10 cellular contexts compared by ENCODE assay signal in genomic region chr14:30355431-30355913, GRCh38.
DNase-seq lines count a peak whose midpoint lies in the region; ATAC-seq and TF ChIP-seq lines count a peak whose summit lies in the region.
"Had no signal": no experiment of that assay in that cellular context is flagged by ENCODE, and none has a peak within 500 bp of the region (broad histone marks: within the 10 kb centered on the region; RNA-seq: fewer than 3 reads in every experiment).

No MANE protein-coding gene starts in this region.

- H3K36me3 Mint-ChIP-seq in activated CD8-positive, alpha-beta T cell treated with anti-CD3 and anti-CD28 coated beads for 36 hours (ENCODE audit: low read depth), result no peaks in the 10 kb centered on the region
- no peaks in the 10 kb centered on the region for H3K36me3 Mint-ChIP-seq in activated CD8-positive, alpha-beta T cell treated with anti-CD3 and anti-CD28 coated beads, Interleukin-2, amount 10 ng/mL, durations not matched to agents 7 days and 5 days (ENCODE audit: low read depth)
- H3K36me3 Mint-ChIP-seq in stimulated activated effector memory CD8-positive, alpha-beta T cell treated with anti-CD3 and anti-CD28 coated beads, Interleukin-12 subunit alpha, Interleukin-12 subunit beta, amount 100 ng/mL, for 72 hours, result no peaks in the 10 kb centered on the region
- H3K36me3 Mint-ChIP-seq in MCF 10A (ENCODE audit: insufficient read depth, unreplicated experiment), result no peaks in the 10 kb centered on the region

- H3K27ac Mint-ChIP-seq in activated CD8-positive, alpha-beta T cell treated with anti-CD3 and anti-CD28 coated beads for 36 hours, result peak overlapping the region; percentile 57
- no peak overlapping the region for H3K27ac Mint-ChIP-seq in activated CD8-positive, alpha-beta T cell treated with anti-CD3 and anti-CD28 coated beads, Interleukin-2, amount 10 ng/mL, durations not matched to agents 7 days and 5 days
- H3K27ac Mint-ChIP-seq in stimulated activated effector memory CD8-positive, alpha-beta T cell treated with anti-CD3 and anti-CD28 coated beads, Interleukin-12 subunit alpha, Interleukin-12 subunit beta, amount 100 ng/mL, for 72 hours, result no peak overlapping the region
- no peak overlapping the region for H3K27ac Mint-ChIP-seq in MCF 10A (ENCODE audit: low read depth, unreplicated experiment)
- H3K27ac Mint-ChIP-seq: B cell had no signal

- ATAC-seq in activated CD8-positive, alpha-beta T cell treated with anti-CD3 and anti-CD28 coated beads for 36 hours, result peak; percentile 81
- no peak for ATAC-seq in activated CD8-positive, alpha-beta T cell treated with anti-CD3 and anti-CD28 coated beads, Interleukin-2, amount 10 ng/mL, durations not matched to agents 7 days and 5 days
- ATAC-seq in HG02678 (IDR thresholded peaks at IDR 0.05; ENCODE audit: unreplicated experiment), result peak; percentile 70
- ATAC-seq in stimulated activated effector memory CD8-positive, alpha-beta T cell treated with anti-CD3 and anti-CD28 coated beads, Interleukin-12 subunit alpha, Interleukin-12 subunit beta, amount 100 ng/mL, for 72 hours, result peak; percentile 85

- intact Hi-C loops in activated CD8-positive, alpha-beta T cell treated with anti-CD3 and anti-CD28 coated beads for 36 hours (cut with micrococcal nuclease), result no loop called here
- intact Hi-C loops in MCF 10A (cut with micrococcal nuclease), result no loop called here

- TF ChIP-seq CTCF in activated CD8-positive, alpha-beta T cell treated with anti-CD3 and anti-CD28 coated beads for 36 hours (IDR thresholded peaks at IDR 0.05), result no peak
- no peak for TF ChIP-seq CTCF in MCF 10A (IDR thresholded peaks at IDR 0.05; ENCODE audit: unreplicated experiment)

- H3K4me3 Mint-ChIP-seq in activated CD8-positive, alpha-beta T cell treated with anti-CD3 and anti-CD28 coated beads for 36 hours, result no peak overlapping the region
- H3K4me3 Mint-ChIP-seq in activated CD8-positive, alpha-beta T cell treated with anti-CD3 and anti-CD28 coated beads, Interleukin-2, amount 10 ng/mL, durations not matched to agents 7 days and 5 days, result no peak overlapping the region
- H3K4me3 Mint-ChIP-seq in stimulated activated effector memory CD8-positive, alpha-beta T cell treated with anti-CD3 and anti-CD28 coated beads, Interleukin-12 subunit alpha, Interleukin-12 subunit beta, amount 100 ng/mL, for 72 hours, result no peak overlapping the region
- H3K4me3 Mint-ChIP-seq in MCF 10A (ENCODE audit: unreplicated experiment), result no peak overlapping the region
- H3K4me3 Mint-ChIP-seq: B cell had no signal

- H3K27me3 Mint-ChIP-seq in activated CD8-positive, alpha-beta T cell treated with anti-CD3 and anti-CD28 coated beads for 36 hours, result peaks cover 5% of the 10 kb centered on the region
- peaks cover under 1% of the 10 kb centered on the region for H3K27me3 Mint-ChIP-seq in activated CD8-positive, alpha-beta T cell treated with anti-CD3 and anti-CD28 coated beads, Interleukin-2, amount 10 ng/mL, durations not matched to agents 7 days and 5 days (ENCODE audit: low read depth)
- no peaks in the 10 kb centered on the region for H3K27me3 Mint-ChIP-seq in MCF 10A (ENCODE audit: insufficient read depth, unreplicated experiment)

- H3K4me1 Mint-ChIP-seq in activated CD8-positive, alpha-beta T cell treated with anti-CD3 and anti-CD28 coated beads for 36 hours (ENCODE audit: low read depth), result peaks cover 11% of the 10 kb centered on the region
- H3K4me1 Mint-ChIP-seq in activated CD8-positive, alpha-beta T cell treated with anti-CD3 and anti-CD28 coated beads, Interleukin-2, amount 10 ng/mL, durations not matched to agents 7 days and 5 days (ENCODE audit: low read depth), result peaks cover 3% of the 10 kb centered on the region
- peaks cover 6% of the 10 kb centered on the region for H3K4me1 Mint-ChIP-seq in stimulated activated effector memory CD8-positive, alpha-beta T cell treated with anti-CD3 and anti-CD28 coated beads, Interleukin-12 subunit alpha, Interleukin-12 subunit beta, amount 100 ng/mL, for 72 hours
- H3K4me1 Mint-ChIP-seq in MCF 10A (ENCODE audit: insufficient read depth, unreplicated experiment), result peaks cover 6% of the 10 kb centered on the region
- H3K4me1 Mint-ChIP-seq: B cell had no signal

- peaks cover 2% of the 10 kb centered on the region for H3K9me3 Mint-ChIP-seq in activated CD8-positive, alpha-beta T cell treated with anti-CD3 and anti-CD28 coated beads for 36 hours
- no peaks in the 10 kb centered on the region for H3K9me3 Mint-ChIP-seq in activated CD8-positive, alpha-beta T cell treated with anti-CD3 and anti-CD28 coated beads, Interleukin-2, amount 10 ng/mL, durations not matched to agents 7 days and 5 days (ENCODE audit: insufficient read depth)
- no peaks in the 10 kb centered on the region for H3K9me3 Mint-ChIP-seq in stimulated activated effector memory CD8-positive, alpha-beta T cell treated with anti-CD3 and anti-CD28 coated beads, Interleukin-12 subunit alpha, Interleukin-12 subunit beta, amount 100 ng/mL, for 72 hours
- no peaks in the 10 kb centered on the region for H3K9me3 Mint-ChIP-seq in MCF 10A (ENCODE audit: unreplicated experiment)

- DNase-seq in activated CD8-positive, alpha-beta T cell treated with anti-CD3 and anti-CD28 coated beads for 36 hours, result peak; percentile 47
- no peak for DNase-seq in activated CD8-positive, alpha-beta T cell treated with anti-CD3 and anti-CD28 coated beads, Interleukin-2, amount 10 ng/mL, durations not matched to agents 7 days and 5 days
- DNase-seq in NCI-H82 (lab: John Stamatoyannopoulos, UW) (peak; percentile 71), SKM-1 treated with dmso at 0.1 percent for 144 hours (lab: John Stamatoyannopoulos, UW; ENCODE audit: unreplicated experiment) (no peak), SW 1271 (lab: John Stamatoyannopoulos, UW) (no peak), MCF 10A (ENCODE audit: unreplicated experiment) (no peak)
- no peak for DNase-seq in stimulated activated effector memory CD8-positive, alpha-beta T cell treated with anti-CD3 and anti-CD28 coated beads, Interleukin-12 subunit alpha, Interleukin-12 subunit beta, amount 100 ng/mL, for 72 hours (ENCODE audit: low spot score in 2 of 2)
- DNase-seq: activated CD4-positive, CD25-positive, alpha-beta regulatory T cell treated with anti-CD3 and anti-CD28 coated beads, Interleukin-2, amount 50 U/mL, for 72 hours had no signal

- CTCF ChIA-PET in activated CD8-positive, alpha-beta T cell treated with anti-CD3 and anti-CD28 coated beads for 36 hours (lab: Charles Lee), result interaction anchor here (1.3 kb wide), 1 partner anchor 9 kb away, joined by 3 read pairs; no protein-coding TSS in a partner anchor
- CTCF ChIA-PET in activated CD8-positive, alpha-beta T cell treated with anti-CD3 and anti-CD28 coated beads, Interleukin-2, amount 10 ng/mL, durations not matched to agents 7 days and 5 days (lab: Charles Lee), result interaction anchor here (1.1 to 1.5 kb wide), 2 partner anchors 20 to 85 kb away, joined by 3 to 5 read pairs; no protein-coding TSS in a partner anchor
- CTCF ChIA-PET in MCF 10A (lab: Yijun Ruan, JAX), result interaction anchor here (0.8 kb wide), 1 partner anchor 36 kb away, joined by 3 read pairs; no protein-coding TSS in a partner anchor

- POLR2A ChIA-PET in activated CD8-positive, alpha-beta T cell treated with anti-CD3 and anti-CD28 coated beads for 36 hours (lab: Charles Lee), result no interaction called here
- POLR2A ChIA-PET in activated CD8-positive, alpha-beta T cell treated with anti-CD3 and anti-CD28 coated beads, Interleukin-2, amount 10 ng/mL, durations not matched to agents 7 days and 5 days (lab: Charles Lee), result no interaction called here
- POLR2A ChIA-PET in MCF 10A (lab: Yijun Ruan, JAX), result no interaction called here

- no TSS peak for BruUV-seq in MCF 10A (replicated peaks; lab: Mats Ljungman, UMichigan)

Comparison
In these comparisons a context has a peak if more than half of its experiments do, and no peak if none do; other contexts are left out.
1. DNase-seq: peak in activated CD8-positive, alpha-beta T cell treated with anti-CD3 and anti-CD28 coated beads for 36 hours (single experiment) and NCI-H82 (single experiment); none in activated CD8-positive, alpha-beta T cell treated with anti-CD3 and anti-CD28 coated beads, Interleukin-2, amount 10 ng/mL, durations not matched to agents 7 days and 5 days (single experiment), stimulated activated effector memory CD8-positive, alpha-beta T cell treated with anti-CD3 and anti-CD28 coated beads, Interleukin-12 subunit alpha, Interleukin-12 subunit beta, amount 100 ng/mL, for 72 hours (0 of 2), SKM-1 treated with dmso at 0.1 percent for 144 hours (single experiment), SW 1271 (0 of 2) and MCF 10A (single experiment).